Comparison of ENCODE assay signal across 19 cellular contexts in the genomic region with DNA sequence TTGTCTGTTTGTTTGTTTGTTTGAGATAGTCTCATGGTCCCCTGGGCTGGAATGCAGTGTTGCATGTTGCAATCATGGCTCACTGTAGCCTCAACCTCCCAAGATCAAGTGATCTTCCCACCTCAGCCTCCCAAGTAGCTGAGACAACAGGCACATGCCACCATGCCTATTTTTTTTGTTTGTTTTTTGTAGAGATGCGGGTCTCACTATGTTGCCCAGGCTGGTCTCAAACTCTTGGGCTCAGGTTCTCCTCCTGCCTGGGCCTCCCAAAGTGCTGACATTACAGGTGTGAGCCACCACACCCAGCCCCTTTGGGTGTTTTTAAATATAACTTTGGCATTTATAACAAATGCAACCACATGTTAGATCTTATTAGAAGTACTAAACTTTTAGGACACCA. TPM values are rescaled to one million over a fixed set of nuclear protein-coding genes. Genes with fewer than 3 reads are reported as not detected.
A peak's percentile ranks its signal among the peaks of the same experiment; 100 is the strongest.
DNase-seq lines count a peak whose midpoint lies in the region; ATAC-seq and TF ChIP-seq lines count a peak whose summit lies in the region.
"Had no signal": no experiment of that assay in that cellular context is flagged by ENCODE, and none has a peak within 500 bp of the region (broad histone marks: within the 10 kb centered on the region; RNA-seq: fewer than 3 reads in every experiment).

No MANE protein-coding gene starts in this region.

- DNase-seq in activated CD8-positive, alpha-beta T cell treated with anti-CD3 and anti-CD28 coated beads, Interleukin-2, amount 10 ng/mL, durations not matched to agents 7 days and 5 days: no peak
- DNase-seq in activated CD8-positive, alpha-beta T cell treated with anti-CD3 and anti-CD28 coated beads for 36 hours: no peak
- DNase-seq in natural killer cell (no peak), nephron progenitor cell (no peak), foreskin keratinocyte (no peak)
- DNase-seq in natural killer cell treated with Interleukin-12 subunit alpha and Interleukin-12 subunit beta and Interleukin-15 and Interleukin-18, amount 100 ng/mL, for 72 hours (ENCODE audit: low spot score): no peak
- DNase-seq: CD8-positive, alpha-beta memory T cell; COR-L47; DMS 273 treated with DMSO at 0.1 percent for 48 hours; DMS53; DND-41; EL; GM23248 had no signal

- POLR2A ChIA-PET in activated CD8-positive, alpha-beta T cell treated with anti-CD3 and anti-CD28 coated beads, Interleukin-2, amount 10 ng/mL, durations not matched to agents 7 days and 5 days (lab: Charles Lee): no interaction called here
- POLR2A ChIA-PET in activated CD8-positive, alpha-beta T cell treated with anti-CD3 and anti-CD28 coated beads for 36 hours (lab: Charles Lee): interaction anchor here (0.7 kb wide), 1 partner anchor 364 kb away, joined by 3 read pairs; no protein-coding TSS in a partner anchor

- peaks cover 19% of the 10 kb centered on the region for H3K36me3 Mint-ChIP-seq in activated CD8-positive, alpha-beta T cell treated with anti-CD3 and anti-CD28 coated beads, Interleukin-2, amount 10 ng/mL, durations not matched to agents 7 days and 5 days (ENCODE audit: low read depth)
- peaks cover 23% of the 10 kb centered on the region for H3K36me3 Mint-ChIP-seq in activated CD8-positive, alpha-beta T cell treated with anti-CD3 and anti-CD28 coated beads for 36 hours (ENCODE audit: low read depth)
- no peaks in the 10 kb centered on the region for H3K36me3 Mint-ChIP-seq in natural killer cell
- H3K36me3 Mint-ChIP-seq in natural killer cell treated with Interleukin-12 subunit alpha and Interleukin-12 subunit beta and Interleukin-15 and Interleukin-18, amount 100 ng/mL, for 72 hours: peaks cover 8% of the 10 kb centered on the region
- H3K36me3 Mint-ChIP-seq in nephron progenitor cell (ENCODE audit: low read depth): peaks cover 43% of the 10 kb centered on the region

- CTCF ChIA-PET in activated CD8-positive, alpha-beta T cell treated with anti-CD3 and anti-CD28 coated beads, Interleukin-2, amount 10 ng/mL, durations not matched to agents 7 days and 5 days (lab: Charles Lee): interaction anchor here (0.6 kb wide), 1 partner anchor 222 kb away, joined by 3 read pairs; no protein-coding TSS in a partner anchor
- CTCF ChIA-PET in activated CD8-positive, alpha-beta T cell treated with anti-CD3 and anti-CD28 coated beads for 36 hours (lab: Charles Lee): no interaction called here

- H3K4me1 Mint-ChIP-seq in activated CD8-positive, alpha-beta T cell treated with anti-CD3 and anti-CD28 coated beads, Interleukin-2, amount 10 ng/mL, durations not matched to agents 7 days and 5 days (ENCODE audit: low read depth): no peaks in the 10 kb centered on the region
- no peaks in the 10 kb centered on the region for H3K4me1 Mint-ChIP-seq in activated CD8-positive, alpha-beta T cell treated with anti-CD3 and anti-CD28 coated beads for 36 hours (ENCODE audit: low read depth)
- H3K4me1 Mint-ChIP-seq in natural killer cell (peaks cover 8 to 21% of the 10 kb centered on the region in 2 donors), nephron progenitor cell (no peaks in the 10 kb centered on the region)
- H3K4me1 Mint-ChIP-seq in natural killer cell treated with Interleukin-12 subunit alpha and Interleukin-12 subunit beta and Interleukin-15 and Interleukin-18, amount 100 ng/mL, for 72 hours (ENCODE audit: low read depth in 2 of 2): peaks cover 9% of the 10 kb centered on the region in 2 donors

- no peak overlapping the region for H3K4me3 Mint-ChIP-seq in activated CD8-positive, alpha-beta T cell treated with anti-CD3 and anti-CD28 coated beads, Interleukin-2, amount 10 ng/mL, durations not matched to agents 7 days and 5 days
- H3K4me3 Mint-ChIP-seq in activated CD8-positive, alpha-beta T cell treated with anti-CD3 and anti-CD28 coated beads for 36 hours: no peak overlapping the region
- H3K4me3 Mint-ChIP-seq in natural killer cell: no peak overlapping the region
- no peak overlapping the region for H3K4me3 Mint-ChIP-seq in natural killer cell treated with Interleukin-12 subunit alpha and Interleukin-12 subunit beta and Interleukin-15 and Interleukin-18, amount 100 ng/mL, for 72 hours
- no peak overlapping the region for H3K4me3 Mint-ChIP-seq in nephron progenitor cell
- H3K4me3 Mint-ChIP-seq: B cell; CD8-positive, alpha-beta memory T cell had no signal

- H3K4me1 ChIP-seq in foreskin keratinocyte: no peaks in the 10 kb centered on the region
- H3K4me1 ChIP-seq: BLaER1 treated with 17β-estradiol and CSF1 and Interleukin-3, amounts not matched to agents 10 nM and 100 nM; HAP-1 had no signal

- H3K9me3 Mint-ChIP-seq in activated CD8-positive, alpha-beta T cell treated with anti-CD3 and anti-CD28 coated beads, Interleukin-2, amount 10 ng/mL, durations not matched to agents 7 days and 5 days (ENCODE audit: insufficient read depth): no peaks in the 10 kb centered on the region
- H3K9me3 Mint-ChIP-seq in activated CD8-positive, alpha-beta T cell treated with anti-CD3 and anti-CD28 coated beads for 36 hours: peaks cover 2% of the 10 kb centered on the region
- H3K9me3 Mint-ChIP-seq in natural killer cell (peaks cover 0 to 4% of the 10 kb centered on the region in 2 donors), nephron progenitor cell (no peaks in the 10 kb centered on the region)
- H3K9me3 Mint-ChIP-seq in natural killer cell treated with Interleukin-12 subunit alpha and Interleukin-12 subunit beta and Interleukin-15 and Interleukin-18, amount 100 ng/mL, for 72 hours: no peaks in the 10 kb centered on the region
- H3K9me3 Mint-ChIP-seq: CD8-positive, alpha-beta memory T cell had no signal

- no peak for ATAC-seq in activated CD8-positive, alpha-beta T cell treated with anti-CD3 and anti-CD28 coated beads, Interleukin-2, amount 10 ng/mL, durations not matched to agents 7 days and 5 days
- ATAC-seq in activated CD8-positive, alpha-beta T cell treated with anti-CD3 and anti-CD28 coated beads for 36 hours: no peak
- ATAC-seq in natural killer cell (no peak), foreskin keratinocyte (no peak), GM21576 (IDR thresholded peaks at IDR 0.05; ENCODE audit: unreplicated experiment) (no peak)
- no peak for ATAC-seq in natural killer cell treated with Interleukin-12 subunit alpha and Interleukin-12 subunit beta and Interleukin-15 and Interleukin-18, amount 100 ng/mL, for 72 hours
- ATAC-seq: GM12878 had no signal

- peak overlapping the region; percentile 7 for H3K27ac Mint-ChIP-seq in activated CD8-positive, alpha-beta T cell treated with anti-CD3 and anti-CD28 coated beads, Interleukin-2, amount 10 ng/mL, durations not matched to agents 7 days and 5 days
- H3K27ac Mint-ChIP-seq in activated CD8-positive, alpha-beta T cell treated with anti-CD3 and anti-CD28 coated beads for 36 hours: no peak overlapping the region
- H3K27ac Mint-ChIP-seq in natural killer cell (peak overlapping the region; percentile 11 to 47), nephron progenitor cell (peak overlapping the region; percentile 11)
- no peak overlapping the region for H3K27ac Mint-ChIP-seq in natural killer cell treated with Interleukin-12 subunit alpha and Interleukin-12 subunit beta and Interleukin-15 and Interleukin-18, amount 100 ng/mL, for 72 hours
- H3K27ac Mint-ChIP-seq: B cell had no signal

- TF ChIP-seq CTCF in activated CD8-positive, alpha-beta T cell treated with anti-CD3 and anti-CD28 coated beads for 36 hours (IDR thresholded peaks at IDR 0.05): no peak
- no peak for TF ChIP-seq CTCF in natural killer cell (IDR thresholded peaks at IDR 0.05)
- no peak for TF ChIP-seq CTCF in nephron progenitor cell (IDR thresholded peaks at IDR 0.05)
- no peak for TF ChIP-seq CTCF in foreskin keratinocyte (conservative IDR thresholded peaks at IDR 0.05)

- no peaks in the 10 kb centered on the region for H3K27me3 ChIP-seq in foreskin keratinocyte
- H3K27me3 ChIP-seq: BLaER1 treated with 17β-estradiol and CSF1 and Interleukin-3, amounts not matched to agents 10 nM and 100 nM had no signal

- no peak overlapping the region for H3K27ac ChIP-seq in foreskin keratinocyte
- H3K27ac ChIP-seq: BLaER1 treated with 17β-estradiol and CSF1 and Interleukin-3, amounts not matched to agents 10 nM and 100 nM; GM23248 had no signal

- no peaks in the 10 kb centered on the region for H3K27me3 Mint-ChIP-seq in activated CD8-positive, alpha-beta T cell treated with anti-CD3 and anti-CD28 coated beads, Interleukin-2, amount 10 ng/mL, durations not matched to agents 7 days and 5 days (ENCODE audit: low read depth)
- no peaks in the 10 kb centered on the region for H3K27me3 Mint-ChIP-seq in activated CD8-positive, alpha-beta T cell treated with anti-CD3 and anti-CD28 coated beads for 36 hours
- H3K27me3 Mint-ChIP-seq in natural killer cell (ENCODE audit: low read depth in 2 of 2): no peaks in the 10 kb centered on the region
- no peaks in the 10 kb centered on the region for H3K27me3 Mint-ChIP-seq in natural killer cell treated with Interleukin-12 subunit alpha and Interleukin-12 subunit beta and Interleukin-15 and Interleukin-18, amount 100 ng/mL, for 72 hours
- no peaks in the 10 kb centered on the region for H3K27me3 Mint-ChIP-seq in nephron progenitor cell (ENCODE audit: low read depth, poor library complexity)
- H3K27me3 Mint-ChIP-seq: B cell; CD8-positive, alpha-beta memory T cell had no signal

- intact Hi-C loops in activated CD8-positive, alpha-beta T cell treated with anti-CD3 and anti-CD28 coated beads for 36 hours (cut with micrococcal nuclease): no loop called here
- intact Hi-C loops in natural killer cell (cut with micrococcal nuclease): no loop called here

RNA-seq across cellular contexts. Expression of a gene that starts 37.5 kb away (rescaled TPM):
- 10 to 100 TPM; 54.5 to 54.9 TPM for total RNA-seq in activated CD8-positive, alpha-beta T cell treated with anti-CD3 and anti-CD28 coated beads, Interleukin-2, amount 10 ng/mL, durations not matched to agents 7 days and 5 days
- 10 to 100 TPM; 78.7 to 79.9 TPM for total RNA-seq in activated CD8-positive, alpha-beta T cell treated with anti-CD3 and anti-CD28 coated beads for 36 hours
- total RNA-seq in natural killer cell (10 to 100 TPM; 39.9 to 58.0 (median 56.5) TPM), foreskin keratinocyte (38.5 and 40.2 TPM in 2 replicates)
- 10 to 100 TPM; 45.5 to 68.2 TPM for total RNA-seq in natural killer cell treated with Interleukin-12 subunit alpha and Interleukin-12 subunit beta and Interleukin-15 and Interleukin-18, amount 100 ng/mL, for 72 hours
- polyA plus RNA-seq in foreskin keratinocyte: 6.3 and 8.4 TPM in 2 replicates

RNA-seq across cellular contexts. Expression of a gene that starts 56.4 kb away (rescaled TPM):
- under 1 TPM; 0.31 to 0.40 TPM for total RNA-seq in activated CD8-positive, alpha-beta T cell treated with anti-CD3 and anti-CD28 coated beads, Interleukin-2, amount 10 ng/mL, durations not matched to agents 7 days and 5 days
- total RNA-seq in activated CD8-positive, alpha-beta T cell treated with anti-CD3 and anti-CD28 coated beads for 36 hours: under 1 TPM; 0.18 to 0.34 TPM
- total RNA-seq in natural killer cell (1 to 10 TPM; 5.0 to 5.7 (median 5.4) TPM), foreskin keratinocyte (under 0.01 and 0.27 TPM in 2 replicates)
- 1 to 10 TPM in 1 of 2 donors, under 1 TPM in 1; 0.31 to 2.3 TPM for total RNA-seq in natural killer cell treated with Interleukin-12 subunit alpha and Interleukin-12 subunit beta and Interleukin-15 and Interleukin-18, amount 100 ng/mL, for 72 hours
- not detected in 2 replicates for polyA plus RNA-seq in foreskin keratinocyte
- total RNA-seq: A172 had no signal

Comparison
In these comparisons a context has a peak if more than half of its experiments do, and no peak if none do; other contexts are left out.
1. H3K27ac Mint-ChIP-seq: peak in activated CD8-positive, alpha-beta T cell treated with anti-CD3 and anti-CD28 coated beads, Interleukin-2, amount 10 ng/mL, durations not matched to agents 7 days and 5 days (single experiment), natural killer cell (2 of 2) and nephron progenitor cell (single experiment); none in activated CD8-positive, alpha-beta T cell treated with anti-CD3 and anti-CD28 coated beads for 36 hours (single experiment) and natural killer cell treated with Interleukin-12 subunit alpha and Interleukin-12 subunit beta and Interleukin-15 and Interleukin-18, amount 100 ng/mL, for 72 hours (0 of 2).